ENCODE assay signal across 19 cellular contexts in genomic region chr1:157090771-157091170, GRCh38. TPM values are rescaled to one million over a fixed set of nuclear protein-coding genes. Genes with fewer than 3 reads are reported as not detected.
DNase-seq lines count a peak whose midpoint lies in the region; ATAC-seq and TF ChIP-seq lines count a peak whose summit lies in the region.
"Had no signal": no experiment of that assay in that cellular context is flagged by ENCODE, and none has a peak within 500 bp of the region (broad histone marks: within the 10 kb centered on the region; RNA-seq: fewer than 3 reads in every experiment).

No MANE protein-coding gene starts in this region.

- H3K4me3 Mint-ChIP-seq in stimulated activated memory B cell treated with anti-CD40 and anti-IgM and Interleukin-4, amounts not matched to agents 10 μg/mL and 1 μg/mL and 100 μg/mL, for 72 hours: no peak overlapping the region
- H3K4me3 Mint-ChIP-seq: activated CD4-positive, alpha-beta T cell treated with anti-CD3 and anti-CD28 coated beads, Interleukin-2, amount 10 ng/mL, durations not matched to agents 7 days and 5 days; activated CD8-positive, alpha-beta memory T cell treated with anti-CD3 and anti-CD28 coated beads, Interleukin-2, amount 10 ng/mL, durations not matched to agents 7 days and 5 days; activated T-helper 1 cell treated with anti-CD3 and anti-CD28 coated beads, Interleukin-12 subunit alpha, Interleukin-12 subunit beta, Interleukin-2, Interleukin-4 antibody, amounts not matched to agents 30 ng/mL and 10 ng/mL and 1 ng/mL, durations not matched to agents 14 hours and 24 hours and 36 hours; dendritic cell treated with granulocyte-macrophage colony-stimulating factor and Interleukin-4, amounts not matched to agents 40 ng/mL and 50 ng/mL, for 4 days; natural killer cell had no signal

- peaks cover 19% of the 10 kb centered on the region for H3K27me3 Mint-ChIP-seq in stimulated activated memory B cell treated with anti-CD40 and anti-IgM and Interleukin-4, amounts not matched to agents 10 μg/mL and 1 μg/mL and 100 μg/mL, for 72 hours

- no peaks in the 10 kb centered on the region for H3K9me3 Mint-ChIP-seq in stimulated activated memory B cell treated with anti-CD40 and anti-IgM and Interleukin-4, amounts not matched to agents 10 μg/mL and 1 μg/mL and 100 μg/mL, for 72 hours
- H3K9me3 Mint-ChIP-seq: activated CD4-positive, alpha-beta T cell treated with anti-CD3 and anti-CD28 coated beads, Interleukin-2, amount 10 ng/mL, durations not matched to agents 7 days and 5 days; activated T-helper 1 cell treated with anti-CD3 and anti-CD28 coated beads, Interleukin-12 subunit alpha, Interleukin-12 subunit beta, Interleukin-2, Interleukin-4 antibody, amounts not matched to agents 30 ng/mL and 10 ng/mL and 1 ng/mL, durations not matched to agents 14 hours and 24 hours and 36 hours; dendritic cell treated with granulocyte-macrophage colony-stimulating factor and Interleukin-4, amounts not matched to agents 40 ng/mL and 50 ng/mL, for 4 days; natural killer cell had no signal

- H3K79me2 ChIP-seq in osteoblast (ENCODE audit: insufficient read depth, low read length): no peaks in the 10 kb centered on the region

- no peaks in the 10 kb centered on the region for H3K9me3 ChIP-seq in BLaER1
- no peaks in the 10 kb centered on the region for H3K9me3 ChIP-seq in IMR-90 (ENCODE audit: control insufficient read depth, insufficient read depth, low read length)
- H3K9me3 ChIP-seq in osteoblast (ENCODE audit: low read depth, low read length): no peaks in the 10 kb centered on the region

- H4K5ac ChIP-seq in IMR-90 (ENCODE audit: low read depth, low read length): no peak overlapping the region

- H3K14ac ChIP-seq in IMR-90 (replicated peaks; ENCODE audit: low read depth, low read length): no peak overlapping the region

- H3K18ac ChIP-seq in IMR-90 (ENCODE audit: low read depth, low read length): no peak overlapping the region

- H3K4me1 ChIP-seq in BLaER1 (peaks cover 8% of the 10 kb centered on the region), IMR-90 (ENCODE audit: control insufficient read depth, insufficient read depth, low read length) (no peaks in the 10 kb centered on the region; the same call in 1 of the 2 replicates), osteoblast (ENCODE audit: insufficient read depth, low read length) (peaks cover 6% of the 10 kb centered on the region)

- H3K36me3 ChIP-seq in BLaER1: no peaks in the 10 kb centered on the region
- H3K36me3 ChIP-seq in IMR-90 (ENCODE audit: control insufficient read depth, insufficient read depth, low read length): no peaks in the 10 kb centered on the region
- no peaks in the 10 kb centered on the region for H3K36me3 ChIP-seq in osteoblast (ENCODE audit: insufficient read depth, low read length)

- no peak for DNase-seq in IMR-90
- peak; percentile 50 for DNase-seq in osteoblast (ENCODE audit: insufficient read length, low spot score, missing footprints)
- no peak for DNase-seq in putamen (ENCODE audit: low spot score)
- no peak for DNase-seq in kidney glomerular epithelial cell (lab: John Stamatoyannopoulos, UW)

- H3K23ac ChIP-seq in IMR-90 (ENCODE audit: low read depth, low read length): no peak overlapping the region

- no peak overlapping the region for H4K91ac ChIP-seq in IMR-90 (ENCODE audit: insufficient read depth, low read depth, low read length)

- CTCF ChIA-PET in IMR-90 (lab: Yijun Ruan, JAX): interaction anchor here (1.0 to 4.7 kb wide), 9 partner anchors 8 to 66 kb away, joined by 3 to 88 read pairs (median 6); partner anchors contain the start of gene ETV3L

- H3K4me2 ChIP-seq in BLaER1 (peak overlapping the region; percentile 39; the same call in 1 of the 2 replicates), IMR-90 (ENCODE audit: low read depth, low read length) (no peak overlapping the region), osteoblast (ENCODE audit: insufficient read depth, low read length) (peak overlapping the region; percentile 66)

- TF ChIP-seq POLR2A in IMR-90 (IDR thresholded peaks at IDR 0.05; ENCODE audit: low read depth, low read length): no peak

- H3K27ac ChIP-seq in BLaER1 (no peak overlapping the region), IMR-90 (ENCODE audit: insufficient read depth, low read length) (no peak overlapping the region), osteoblast (ENCODE audit: low read depth, low read length) (no peak overlapping the region)
- H3K27ac ChIP-seq: HL-60 had no signal

- WGBS in IMR-90 (ENCODE audit: extremely low coverage in 2 of 2, insufficient read length in 1 of 2), 2 experiments: no CpG with 5 or more reads among the region's 3 CpGs

- peak overlapping the region; percentile 49 for H2AFZ ChIP-seq in IMR-90 (replicated peaks; ENCODE audit: low read length, poor library complexity)
- no peak overlapping the region for H2AFZ ChIP-seq in osteoblast (ENCODE audit: low read length)

- H2BK15ac ChIP-seq in IMR-90 (ENCODE audit: low read depth, low read length): no peak overlapping the region

- no peak overlapping the region for H2BK5ac ChIP-seq in IMR-90 (ENCODE audit: low read depth, low read length, poor library complexity, severe bottlenecking)

- H3K36me3 Mint-ChIP-seq in stimulated activated memory B cell treated with anti-CD40 and anti-IgM and Interleukin-4, amounts not matched to agents 10 μg/mL and 1 μg/mL and 100 μg/mL, for 72 hours: no peaks in the 10 kb centered on the region
- H3K36me3 Mint-ChIP-seq: activated CD8-positive, alpha-beta memory T cell treated with anti-CD3 and anti-CD28 coated beads, Interleukin-2, amount 10 ng/mL, durations not matched to agents 7 days and 5 days; natural killer cell had no signal

- H3K9me1 ChIP-seq in IMR-90 (ENCODE audit: insufficient read depth, low read length): no peaks in the 10 kb centered on the region

- in situ Hi-C loops in IMR-90 (cut with MboI; ENCODE audit: low sequenced_read_pairs): loop anchor here (5.0 kb wide), 1 partner anchor 62 kb away; no protein-coding TSS in a partner anchor

- no peak for TF ChIP-seq CTCF in IMR-90 (conservative IDR thresholded peaks at IDR 0.05; ENCODE audit: low read depth, low read length)
- no peak for TF ChIP-seq CTCF in osteoblast (IDR thresholded peaks at IDR 0.05; ENCODE audit: extremely low read depth, low read depth, low read length)

- H4K20me1 ChIP-seq in BLaER1 (no peaks in the 10 kb centered on the region), IMR-90 (ENCODE audit: insufficient read depth, low read length) (no peaks in the 10 kb centered on the region), osteoblast (ENCODE audit: insufficient read depth, low read length) (no peaks in the 10 kb centered on the region)

- no peak overlapping the region for H3K4me3 ChIP-seq in BLaER1
- no peak overlapping the region for H3K4me3 ChIP-seq in IMR-90 (ENCODE audit: insufficient read depth, low read depth, low read length)
- H3K4me3 ChIP-seq in osteoblast (ENCODE audit: insufficient read depth, low read length): no peak overlapping the region

- TF ChIP-seq RAD21 in IMR-90 (IDR thresholded peaks at IDR 0.05; ENCODE audit: low read length): no peak

- intact Hi-C loops in IMR-90 (cut with micrococcal nuclease): loop anchor here (1.0 to 10.0 kb wide), 4 partner anchors 47 to 398 kb away; partner anchors contain the start of gene ETV3

- H3K4ac ChIP-seq in IMR-90 (ENCODE audit: low read depth, low read length): no peak overlapping the region

- H2AK9ac ChIP-seq in IMR-90 (replicated peaks; ENCODE audit: low read depth, low read length, poor library complexity): no peak overlapping the region

- H3K79me1 ChIP-seq in IMR-90 (ENCODE audit: low read depth in 1 of 2, low read length in 2 of 2): no peaks in the 10 kb centered on the region

- no peak overlapping the region for H3K56ac ChIP-seq in IMR-90 (ENCODE audit: extremely low read depth, insufficient read depth, low read length)

- no TSS peak for BruUV-seq in IMR-90 (replicated peaks; lab: Mats Ljungman, UMichigan)

- POLR2A ChIA-PET in IMR-90 (lab: Charles Lee; ENCODE audit: unreplicated experiment): interaction anchor here (1.0 kb wide), 1 partner anchor 14 kb away, joined by 4 read pairs; no protein-coding TSS in a partner anchor

- no peaks in the 10 kb centered on the region for H3K4me1 Mint-ChIP-seq in stimulated activated memory B cell treated with anti-CD40 and anti-IgM and Interleukin-4, amounts not matched to agents 10 μg/mL and 1 μg/mL and 100 μg/mL, for 72 hours
- H3K4me1 Mint-ChIP-seq: activated CD4-positive, alpha-beta T cell treated with anti-CD3 and anti-CD28 coated beads, Interleukin-2, amount 10 ng/mL, durations not matched to agents 7 days and 5 days; activated CD8-positive, alpha-beta memory T cell treated with anti-CD3 and anti-CD28 coated beads, Interleukin-2, amount 10 ng/mL, durations not matched to agents 7 days and 5 days had no signal

- no peak overlapping the region for H2AK5ac ChIP-seq in IMR-90 (ENCODE audit: low read depth, low read length)

- H3K9ac ChIP-seq in BLaER1 (no peak overlapping the region), IMR-90 (ENCODE audit: low read depth, low read length) (no peak overlapping the region)

- H3K27me3 ChIP-seq in BLaER1: no peaks in the 10 kb centered on the region
- H3K27me3 ChIP-seq in IMR-90 (ENCODE audit: control insufficient read depth, insufficient read depth, low read length): 0 out of 2 replicates have a peak, but pooled peaks cover under 1% of the 10 kb centered on the region
- no peaks in the 10 kb centered on the region for H3K27me3 ChIP-seq in osteoblast (ENCODE audit: insufficient read depth, low read length)

- H2BK20ac ChIP-seq in IMR-90 (ENCODE audit: low read depth, low read length): no peak overlapping the region

- dilution Hi-C loops in IMR-90 (cut with HindIII; ENCODE audit: low sequenced_read_pairs, unreplicated experiment): no loop called here

- no peak overlapping the region for H3K27ac Mint-ChIP-seq in stimulated activated memory B cell treated with anti-CD40 and anti-IgM and Interleukin-4, amounts not matched to agents 10 μg/mL and 1 μg/mL and 100 μg/mL, for 72 hours
- H3K27ac Mint-ChIP-seq: activated CD4-positive, alpha-beta T cell treated with anti-CD3 and anti-CD28 coated beads, Interleukin-2, amount 10 ng/mL, durations not matched to agents 7 days and 5 days; activated CD8-positive, alpha-beta memory T cell treated with anti-CD3 and anti-CD28 coated beads, Interleukin-2, amount 10 ng/mL, durations not matched to agents 7 days and 5 days; activated T-helper 1 cell treated with anti-CD3 and anti-CD28 coated beads, Interleukin-12 subunit alpha, Interleukin-12 subunit beta, Interleukin-2, Interleukin-4 antibody, amounts not matched to agents 30 ng/mL and 10 ng/mL and 1 ng/mL, durations not matched to agents 14 hours and 24 hours and 36 hours; dendritic cell treated with granulocyte-macrophage colony-stimulating factor and Interleukin-4, amounts not matched to agents 40 ng/mL and 50 ng/mL, for 4 days; natural killer cell had no signal

- H2BK120ac ChIP-seq in IMR-90 (ENCODE audit: low read depth, low read length): no peak overlapping the region

- ATAC-seq in IMR-90 (ENCODE audit: low read depth) (no peak), esophagus mucosa (peak; percentile 8), GM19455 (IDR thresholded peaks at IDR 0.05; ENCODE audit: unreplicated experiment) (no peak)
- ATAC-seq in stimulated activated memory B cell treated with anti-CD40 and anti-IgM and Interleukin-4, amounts not matched to agents 10 μg/mL and 1 μg/mL and 100 μg/mL, for 72 hours: no peak

- no peak overlapping the region for H4K8ac ChIP-seq in IMR-90 (ENCODE audit: low read depth in 2 of 2, low read length in 2 of 2)

RNA-seq across cellular contexts. Expression of gene ETV3L, which starts 8.8 kb away (rescaled TPM):
- not detected in 2 replicates for total RNA-seq in IMR-90 (2012; rRNA removed)
- not detected in 2 replicates for polyA plus RNA-seq in IMR-90 (2012; rRNA removed)
- not detected in 2 replicates for polyA plus RNA-seq in IMR-90 (2012; cell fraction: cytosol; rRNA removed)
- polyA plus RNA-seq in IMR-90 (2012; cell fraction: nucleus; rRNA removed; ENCODE audit: low replicate concordance): 0.03 and 0.10 TPM in 2 replicates
- not detected for total RNA-seq in esophagus mucosa
- not detected in 2 replicates for total RNA-seq in osteoblast
- total RNA-seq: activated CD4-positive, alpha-beta T cell treated with anti-CD3 and anti-CD28 coated beads, Interleukin-2, amount 10 ng/mL, durations not matched to agents 7 days and 5 days; activated CD8-positive, alpha-beta memory T cell treated with anti-CD3 and anti-CD28 coated beads, Interleukin-2, amount 10 ng/mL, durations not matched to agents 7 days and 5 days; activated T-helper 1 cell treated with anti-CD3 and anti-CD28 coated beads, Interleukin-12 subunit alpha, Interleukin-12 subunit beta, Interleukin-2, Interleukin-4 antibody, amounts not matched to agents 30 ng/mL and 10 ng/mL and 1 ng/mL, durations not matched to agents 14 hours and 24 hours and 36 hours; H4; left colon; natural killer cell; subcutaneous adipose tissue; urinary bladder had no signal
- polyA plus RNA-seq: BJ, urinary bladder had no signal

RNA-seq across cellular contexts. Expression of gene ARHGEF11, which starts 45.2 kb away (rescaled TPM):
- total RNA-seq in IMR-90 (2012; rRNA removed) (15.3 and 16.8 TPM in 2 replicates), esophagus mucosa (13.2 TPM), osteoblast (45.4 and 50.3 TPM in 2 replicates)
- 17.2 and 18.5 TPM in 2 replicates for polyA plus RNA-seq in IMR-90 (2012; rRNA removed)
- polyA plus RNA-seq in IMR-90 (2012; cell fraction: cytosol; rRNA removed): 8.5 and 14.8 TPM in 2 replicates
- 36.4 and 51.9 TPM in 2 replicates for polyA plus RNA-seq in IMR-90 (2012; cell fraction: nucleus; rRNA removed; ENCODE audit: low replicate concordance)

RNA-seq across cellular contexts. Expression of gene ETV3, which starts 47.4 kb away (rescaled TPM):
- total RNA-seq in IMR-90 (2012; rRNA removed): 14.7 and 21.1 TPM in 2 replicates
- 6.4 and 6.8 TPM in 2 replicates for polyA plus RNA-seq in IMR-90 (2012; rRNA removed)
- 2.9 and 4.0 TPM in 2 replicates for polyA plus RNA-seq in IMR-90 (2012; cell fraction: cytosol; rRNA removed)
- polyA plus RNA-seq in IMR-90 (2012; cell fraction: nucleus; rRNA removed; ENCODE audit: low replicate concordance): 10.0 and 112 TPM in 2 replicates
- total RNA-seq in esophagus mucosa: 40.7 TPM
- total RNA-seq in osteoblast: 13.0 and 14.8 TPM in 2 replicates
